ENCODE assay signal across 10 cellular contexts in genomic region chr6:125444234-125444949, GRCh38.
DNase-seq lines count a peak whose midpoint lies in the region; ATAC-seq and TF ChIP-seq lines count a peak whose summit lies in the region.
"Had no signal": no experiment of that assay in that cellular context is flagged by ENCODE, and none has a peak within 500 bp of the region (broad histone marks: within the 10 kb centered on the region; RNA-seq: fewer than 3 reads in every experiment).

No MANE protein-coding gene starts in this region.

- H3K4me3 ChIP-seq in liver (ENCODE audit: low read depth in 1 of 3, low read length in 3 of 3) = no peak overlapping the region

- DNase-seq in RPMI8226 = peak; percentile 20
- peak; percentile 54 for DNase-seq in ecto neural progenitor cell (ENCODE audit: low spot score)
- peak; percentile 54 for DNase-seq in smooth muscle cell of the brain vasculature (ENCODE audit: low read depth, low spot score)
- no peak for DNase-seq in NCI-H187 treated with DMSO at 0.1 percent for 48 hours (lab: John Stamatoyannopoulos, UW)
- no peak for DNase-seq in activated gamma-delta T cell treated with Interleukin-2 at 50 U/mL for 16 hours
- DNase-seq in NCI-H2227 treated with DMSO at 0.1 percent for 48 hours (lab: John Stamatoyannopoulos, UW) = no peak
- DNase-seq: activated CD4-positive, alpha-beta memory T cell treated with anti-CD3 and anti-CD28 coated beads, Interleukin-2, amount 10 ng/mL, durations not matched to agents 7 days and 5 days; activated naive CD4-positive, alpha-beta T cell had no signal

- peak overlapping the region in 1 of 2 donors; percentile 49 for H3K27ac ChIP-seq in liver (ENCODE audit: low read depth in 1 of 2, low read length in 2 of 2)

- H3K36me3 ChIP-seq in liver (ENCODE audit: control insufficient read depth in 4 of 4, insufficient read depth in 3 of 4, low read depth in 1 of 4, low read length in 3 of 4) = no peaks in the 10 kb centered on the region

- no peaks in the 10 kb centered on the region for H3K4me1 ChIP-seq in liver (ENCODE audit: control insufficient read depth in 4 of 4, insufficient read depth in 4 of 4, low read length in 3 of 4)

- no peak for TF ChIP-seq CTCF in liver (IDR thresholded peaks at IDR 0.05; ENCODE audit: low read depth, low read length, missing input control)

- H3K9ac ChIP-seq in liver (ENCODE audit: low read depth in 1 of 2, low read length in 2 of 2) = no peak overlapping the region

- TF ChIP-seq RAD21 in liver (IDR thresholded peaks at IDR 0.05) = peak in 1 of 2 donors; percentile 15

- peaks cover 0 to 3% (median 0%) of the 10 kb centered on the region in 4 donors for H3K27me3 ChIP-seq in liver (ENCODE audit: control insufficient read depth in 4 of 4, insufficient read depth in 4 of 4, low read length in 3 of 4)

- 57% methylated on average over 15 of the region's 15 CpGs for WGBS in liver

- no peak for ATAC-seq in HG02623 (IDR thresholded peaks at IDR 0.05; ENCODE audit: unreplicated experiment)

- peaks cover 0 to 3% (median 0%) of the 10 kb centered on the region in 4 donors for H3K9me3 ChIP-seq in liver (ENCODE audit: control insufficient read depth in 4 of 4, low read length in 3 of 4)

TF ChIP-seq in liver, 16 proteins besides CTCF, POLR2A, EP300 and RAD21:
- TF ChIP-seq RXRA (IDR thresholded peaks at IDR 0.05) (peak; percentile 46 to 64), NR2F2 (IDR thresholded peaks at IDR 0.05) (peak; percentile 97), SP1 (IDR thresholded peaks at IDR 0.05) (no peak)

Comparison
In these comparisons a context has a peak if more than half of its experiments do, and no peak if none do; other contexts are left out.
1. DNase-seq: peak in RPMI8226 (single experiment), ecto neural progenitor cell (single experiment) and smooth muscle cell of the brain vasculature (single experiment); none in NCI-H187 treated with DMSO at 0.1 percent for 48 hours (single experiment), activated gamma-delta T cell treated with Interleukin-2 at 50 U/mL for 16 hours (single experiment) and NCI-H2227 treated with DMSO at 0.1 percent for 48 hours (single experiment).